In the genomic region with DNA sequence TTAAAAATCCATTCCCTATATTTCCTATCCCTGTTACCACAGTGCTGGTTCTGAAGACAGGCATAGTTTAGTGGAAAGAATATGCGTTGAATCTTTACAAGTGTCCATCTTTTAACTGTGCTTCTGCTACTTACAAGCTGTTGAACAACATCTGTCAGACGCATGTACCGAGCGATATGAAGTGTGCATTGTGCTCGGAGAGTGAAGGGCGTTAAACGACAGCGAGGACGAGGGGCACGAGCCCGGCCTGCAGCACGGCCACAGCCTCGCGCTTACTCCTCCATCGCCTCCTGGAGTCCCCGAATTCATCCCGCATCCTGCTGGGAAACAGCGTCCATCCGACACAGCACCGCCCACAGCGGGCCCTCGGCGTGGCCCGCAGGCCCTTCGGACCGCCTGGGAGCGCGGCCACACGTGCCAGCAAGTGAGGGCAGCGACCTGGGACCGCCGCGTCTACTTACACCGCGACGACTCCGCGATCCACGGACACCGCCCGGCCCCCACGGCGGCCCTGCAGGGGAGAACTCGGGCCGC, we compare ENCODE assay signal across 1 cellular context.
TF ChIP-seq lines count a peak whose summit lies in the region.

No MANE protein-coding gene starts in this region.

TF ChIP-seq in GM12878, 131 proteins besides CTCF, POLR2A, EP300 and RAD21:
- TF ChIP-seq BHLHE40 (IDR thresholded peaks at IDR 0.05; ENCODE audit: borderline replicate concordance in 1 of 2, low read depth in 2 of 2, low read length in 1 of 2): peak; percentile 42 to 90; a peak in 2 of 4 replicates
- no peak for TF ChIP-seq ZNF592 (IDR thresholded peaks at IDR 0.05)
- TF ChIP-seq MYC (IDR thresholded peaks at IDR 0.05; ENCODE audit: insufficient read depth, insufficient read length, insufficient replicate concordance, low read length, severe bottlenecking): peak; percentile 27
